Comparison of ENCODE assay signal across 8 cellular contexts in the genomic region with DNA sequence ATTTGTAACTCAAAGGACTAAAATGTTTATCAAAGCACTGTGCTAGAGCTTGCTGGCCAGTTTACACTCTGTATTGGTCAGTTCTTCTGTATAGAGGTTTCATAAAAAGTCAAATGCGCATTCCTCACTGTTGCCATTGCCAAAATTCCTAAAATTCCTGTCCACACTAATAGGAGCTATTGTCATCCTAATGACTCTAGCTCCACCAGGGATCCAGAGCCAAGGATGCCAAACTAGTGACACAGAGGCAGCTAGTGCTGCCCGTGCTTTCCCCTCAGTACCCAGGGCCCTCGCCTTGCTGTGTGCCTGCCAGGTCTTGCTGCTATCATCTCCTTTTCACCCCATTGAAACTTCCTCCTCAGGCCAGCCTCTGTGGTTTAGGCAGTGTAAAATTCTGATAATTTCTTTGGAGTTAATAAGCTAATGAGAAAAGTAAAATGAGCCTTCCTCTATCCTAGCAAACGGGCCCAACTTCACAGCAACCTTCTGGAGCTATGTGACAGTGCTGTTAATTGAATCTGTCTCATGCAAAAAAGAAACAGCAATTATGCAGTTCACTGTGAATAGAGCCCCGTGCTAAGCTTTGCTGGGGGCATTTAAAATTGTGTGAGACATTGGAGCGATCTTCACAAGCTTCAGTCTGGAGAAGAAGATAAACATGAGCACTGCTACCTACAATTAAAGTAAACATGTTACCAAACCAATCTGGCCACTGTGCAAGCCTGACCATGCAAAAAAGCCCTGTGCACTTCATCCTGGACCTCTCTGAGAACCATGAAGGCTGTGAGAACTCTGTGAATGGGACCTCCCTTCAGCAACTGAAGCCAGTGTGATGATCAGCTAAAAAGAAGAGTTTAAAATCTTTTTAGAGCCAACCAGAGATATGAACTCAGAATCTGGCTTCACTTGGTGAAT. TPM values are rescaled to one million over a fixed set of nuclear protein-coding genes. Genes with fewer than 3 reads are reported as not detected.
DNase-seq lines count a peak whose midpoint lies in the region; ATAC-seq and TF ChIP-seq lines count a peak whose summit lies in the region.

No MANE protein-coding gene starts in this region.

- intact Hi-C loops in mammary epithelial cell (cut with micrococcal nuclease), result loop anchor here (1.0 kb wide), 1 partner anchor 18 kb away; no protein-coding TSS in a partner anchor

- BruUV-seq in mammary epithelial cell (replicated peaks; lab: Mats Ljungman, UMichigan), result TSS peak; percentile 79

- peak overlapping the region; percentile 61 for H2AFZ ChIP-seq in mammary epithelial cell (ENCODE audit: low read depth, low read length)

- peak overlapping the region; percentile 52 for H3K27ac Mint-ChIP-seq in type B pancreatic cell

- H3K4me2 ChIP-seq in mammary epithelial cell (ENCODE audit: insufficient read depth, low read depth, low read length), result peak overlapping the region; percentile 66

- dilution Hi-C loops in mammary epithelial cell (cut with HindIII; ENCODE audit: low sequenced_read_pairs), result no loop called here

- H3K36me3 Mint-ChIP-seq in type B pancreatic cell, result peaks cover 3% of the 10 kb centered on the region

- H3K4me3 Mint-ChIP-seq in type B pancreatic cell, result no peak overlapping the region

- in situ Hi-C loops in mammary epithelial cell (cut with MboI; ENCODE audit: low sequenced_read_pairs in 2 of 2), result no loop called here

- H3K4me1 Mint-ChIP-seq in type B pancreatic cell (ENCODE audit: unreplicated experiment), result peaks cover 13% of the 10 kb centered on the region

- DNase-seq in mammary epithelial cell, result peak; percentile 87
- peak; percentile 86 for DNase-seq in kidney epithelial cell (ENCODE audit: low read depth)
- no peak for DNase-seq in type B pancreatic cell (ENCODE audit: extremely low spot score, unreplicated experiment)
- DNase-seq in NCI-H748 treated with DMSO at 0.1 percent for 48 hours (lab: John Stamatoyannopoulos, UW), result no peak

- H3K27me3 ChIP-seq in HUES64 (ENCODE audit: insufficient read depth, low read length), result no peaks in the 10 kb centered on the region
- no peaks in the 10 kb centered on the region for H3K27me3 ChIP-seq in mammary epithelial cell (ENCODE audit: insufficient read depth, low read length)
- H3K27me3 ChIP-seq in kidney epithelial cell (ENCODE audit: control insufficient read depth, insufficient read depth, low read length), result no peaks in the 10 kb centered on the region

- H3K9me3 ChIP-seq in HUES64 (ENCODE audit: insufficient read depth, low read depth, low read length) (no peaks in the 10 kb centered on the region), mammary epithelial cell (replicated peaks; ENCODE audit: insufficient read depth, low read length) (no peaks in the 10 kb centered on the region)

- H3K9ac ChIP-seq in HUES64 (ENCODE audit: low read depth, low read length) (peak overlapping the region; percentile 67), mammary epithelial cell (ENCODE audit: insufficient read depth, low read length) (peak overlapping the region; percentile 6)

- TF ChIP-seq CTCF in mammary epithelial cell (conservative IDR thresholded peaks at IDR 0.05 in 1 of 2, IDR thresholded peaks at IDR 0.05 in 1 of 2; ENCODE audit: extremely low read depth in 1 of 2, insufficient read depth in 1 of 2, low read depth in 1 of 2, low read length in 2 of 2), result no peak
- TF ChIP-seq CTCF in kidney epithelial cell (IDR thresholded peaks at IDR 0.05; ENCODE audit: insufficient read depth, low read length, poor library complexity, severe bottlenecking), result no peak
- no peak for TF ChIP-seq CTCF in type B pancreatic cell (conservative IDR thresholded peaks at IDR 0.05)

- 9% methylated on average over 6 of the region's 6 CpGs for WGBS in HUES64
- 0% methylated on average over 6 of the region's 6 CpGs for WGBS in mammary epithelial cell (ENCODE audit: low coverage, missing lambda C conversion rate)

- H3K36me3 ChIP-seq in HUES64 (ENCODE audit: insufficient read depth, low read length) (no peaks in the 10 kb centered on the region), mammary epithelial cell (ENCODE audit: insufficient read depth, low read length) (no peaks in the 10 kb centered on the region), kidney epithelial cell (ENCODE audit: control insufficient read depth, insufficient read depth, low read length) (no peaks in the 10 kb centered on the region)

- H3K4me1 ChIP-seq in HUES64 (ENCODE audit: insufficient read depth, low read length), result peaks cover 59% of the 10 kb centered on the region
- peaks cover 34% of the 10 kb centered on the region for H3K4me1 ChIP-seq in mammary epithelial cell (ENCODE audit: insufficient read depth, low read length)

- CTCF ChIA-PET in mammary epithelial cell (lab: Charles Lee; ENCODE audit: low non-redundant PET), result interaction anchor here (0.5 to 0.6 kb wide), 2 partner anchors 93 to 609 kb away, joined by 3 to 5 read pairs; no protein-coding TSS in a partner anchor

- peaks cover 5% of the 10 kb centered on the region for H3K9me3 Mint-ChIP-seq in type B pancreatic cell

- no peaks in the 10 kb centered on the region for H4K20me1 ChIP-seq in mammary epithelial cell (ENCODE audit: insufficient read depth, low read length)

- no peak for ATAC-seq in HG03159 (IDR thresholded peaks at IDR 0.05; ENCODE audit: unreplicated experiment)
- no peak for ATAC-seq in GM19395 (IDR thresholded peaks at IDR 0.05; ENCODE audit: unreplicated experiment)
- ATAC-seq in HG02610 (IDR thresholded peaks at IDR 0.05; ENCODE audit: unreplicated experiment), result no peak

- H3K4me3 ChIP-seq in HUES64 (ENCODE audit: low read length), result peak overlapping the region; percentile 19
- H3K4me3 ChIP-seq in mammary epithelial cell (replicated peaks in 1 of 3; ENCODE audit: insufficient read depth in 1 of 3, low read depth in 2 of 3, low read length in 3 of 3), result no peak overlapping the region
- H3K4me3 ChIP-seq in kidney epithelial cell (ENCODE audit: low read depth, low read length), result no peak overlapping the region

- H3K27me3 Mint-ChIP-seq in type B pancreatic cell, result no peaks in the 10 kb centered on the region

- peak overlapping the region; percentile 98 for H3K27ac ChIP-seq in HUES64 (ENCODE audit: low read depth, low read length)
- H3K27ac ChIP-seq in mammary epithelial cell (ENCODE audit: insufficient read depth, low read depth, low read length), result peak overlapping the region; percentile 49

- no peaks in the 10 kb centered on the region for H3K79me2 ChIP-seq in mammary epithelial cell (ENCODE audit: insufficient read depth, low read length)

RNA-seq across cellular contexts. Expression of a gene that starts 43.1 kb away (rescaled TPM):
- polyA plus RNA-seq in HUES64 (2013, experiment 1 of 2), result 31.5 TPM
- 33.5 TPM for polyA plus RNA-seq in HUES64 (2013, experiment 2 of 2)
- total RNA-seq in mammary epithelial cell (10 to 100 TPM; 17.3 to 30.6 TPM), kidney epithelial cell (29.1 and 29.4 TPM in 2 replicates), type B pancreatic cell (ENCODE audit: low replicate concordance) (0.98 and 6.5 TPM in 2 replicates)
- polyA plus RNA-seq in mammary epithelial cell, result 3.7 TPM
- polyA minus RNA-seq in mammary epithelial cell, result 7.7 TPM

RNA-seq across cellular contexts. Expression of a gene that starts 51.1 kb away (rescaled TPM):
- 2.7 TPM for polyA plus RNA-seq in HUES64 (2013, experiment 1 of 2)
- polyA plus RNA-seq in HUES64 (2013, experiment 2 of 2), result 2.6 TPM
- 10 to 100 TPM in 1 of 2 donors, 1 to 10 TPM in 1; 4.3 to 13.0 TPM for total RNA-seq in mammary epithelial cell
- polyA plus RNA-seq in mammary epithelial cell, result 2.6 TPM
- 1.0 TPM for polyA minus RNA-seq in mammary epithelial cell
- total RNA-seq in kidney epithelial cell, result 2.5 and 2.9 TPM in 2 replicates
- 3.8 and 4.5 TPM in 2 replicates for total RNA-seq in type B pancreatic cell (ENCODE audit: low replicate concordance)

Comparison
In these comparisons a context has a peak if more than half of its experiments do, and no peak if none do; other contexts are left out.
1. DNase-seq: peak in mammary epithelial cell (single experiment) and kidney epithelial cell (single experiment); none in type B pancreatic cell (single experiment) and NCI-H748 treated with DMSO at 0.1 percent for 48 hours (single experiment).